27 cellular contexts compared by ENCODE assay signal in the genomic region with DNA sequence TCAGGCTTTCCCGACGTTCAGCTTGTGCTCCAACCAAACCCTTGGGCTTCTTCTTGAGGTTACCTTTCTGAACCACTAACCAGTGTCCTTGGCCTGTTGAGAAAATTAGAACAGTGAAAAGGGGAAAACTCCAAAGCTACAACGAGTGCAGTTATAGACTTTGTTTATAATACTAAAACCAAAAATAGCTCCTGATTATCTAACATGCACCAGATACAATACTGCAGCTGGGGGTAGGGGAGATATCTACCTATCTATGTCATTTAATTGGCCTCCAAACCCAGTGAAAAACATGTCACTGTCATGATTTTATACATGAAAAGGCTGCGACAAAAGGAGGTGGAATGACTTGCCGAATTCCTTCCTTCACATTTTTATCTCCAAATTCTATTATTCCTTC. TPM values are rescaled to one million over a fixed set of nuclear protein-coding genes. Genes with fewer than 3 reads are reported as not detected.
DNase-seq lines count a peak whose midpoint lies in the region; FAIRE-seq and TF ChIP-seq lines count a peak whose summit lies in the region.
"Had no signal": no experiment of that assay in that cellular context is flagged by ENCODE, and none has a peak within 500 bp of the region (broad histone marks: within the 10 kb centered on the region; RNA-seq: fewer than 3 reads in every experiment).

No MANE protein-coding gene starts in this region.

- H3K36me3 ChIP-seq in ACC112 (ENCODE audit: insufficient read depth, low read length), result peaks cover 5% of the 10 kb centered on the region; the same call in 1 of the 2 replicates
- peaks cover 6% of the 10 kb centered on the region for H3K36me3 ChIP-seq in astrocyte (ENCODE audit: insufficient read depth, low read length)
- H3K36me3 ChIP-seq in endothelial cell of umbilical vein (ENCODE audit: control insufficient read depth in 2 of 2, extremely low read depth in 1 of 2, insufficient read depth in 2 of 2, low read length in 2 of 2), result peaks cover 4 to 6% of the 10 kb centered on the region in 2 experiments

- H3K9me1 ChIP-seq in endothelial cell of umbilical vein (replicated peaks; ENCODE audit: control insufficient read depth, extremely low read depth, insufficient read depth, low read length), result no peaks in the 10 kb centered on the region

- peaks cover 33% of the 10 kb centered on the region for H3K4me1 ChIP-seq in ACC112 (ENCODE audit: control insufficient read depth, insufficient read depth, low read length, unreplicated experiment)
- H3K4me1 ChIP-seq in astrocyte (ENCODE audit: insufficient read depth, low read length), result peaks cover 20% of the 10 kb centered on the region
- peaks cover 32% of the 10 kb centered on the region for H3K4me1 ChIP-seq in endothelial cell of umbilical vein (ENCODE audit: control insufficient read depth, extremely low read depth, insufficient read depth, low read length)
- H3K4me1 ChIP-seq: A549 had no signal

- TF ChIP-seq CTCF in HFFc6 (IDR thresholded peaks at IDR 0.05) (no peak), astrocyte (IDR thresholded peaks at IDR 0.05; ENCODE audit: insufficient read depth, low read depth, low read length) (no peak), endothelial cell of umbilical vein (IDR thresholded peaks at IDR 0.05; ENCODE audit: extremely low read depth in 1 of 2, insufficient read depth in 1 of 2, low read depth in 1 of 2, low read length in 2 of 2) (no peak)

- no peaks in the 10 kb centered on the region; the same call in 1 of the 2 replicates for H3K27me3 Mint-ChIP-seq in HFFc6 (ENCODE audit: insufficient read depth)
- H3K27me3 Mint-ChIP-seq in astrocyte (ENCODE audit: low read depth, unreplicated experiment), result no peaks in the 10 kb centered on the region
- H3K27me3 Mint-ChIP-seq: CD4-positive, alpha-beta memory T cell; CD4-positive, CD25-positive, alpha-beta regulatory T cell; CD8-positive, alpha-beta memory T cell had no signal

- H3K79me2 ChIP-seq in ACC112 (ENCODE audit: control insufficient read depth, insufficient read depth, low read length, unreplicated experiment) (no peaks in the 10 kb centered on the region), astrocyte (ENCODE audit: insufficient read depth, low read length) (no peaks in the 10 kb centered on the region), endothelial cell of umbilical vein (ENCODE audit: control insufficient read depth, insufficient read depth, low read length) (no peaks in the 10 kb centered on the region)

- H3K4me3 Mint-ChIP-seq in HFFc6 (no peak overlapping the region), astrocyte (ENCODE audit: unreplicated experiment) (no peak overlapping the region)
- H3K4me3 Mint-ChIP-seq: CD4-positive, alpha-beta memory T cell; CD4-positive, CD25-positive, alpha-beta regulatory T cell; CD8-positive, alpha-beta memory T cell had no signal

- CTCF ChIA-PET in endothelial cell of umbilical vein (lab: Charles Lee), result interaction anchor here (1.3 to 1.5 kb wide), 5 partner anchors 86 to 268 kb away, joined by 3 to 10 read pairs (median 4); no protein-coding TSS in a partner anchor

- H3K4me2 ChIP-seq in astrocyte (ENCODE audit: low read length) (no peak overlapping the region), endothelial cell of umbilical vein (ENCODE audit: insufficient read depth, low read length) (peak overlapping the region; percentile 60)
- H3K4me2 ChIP-seq: A549, BLaER1 had no signal

- BruUV-seq in endothelial cell of umbilical vein (replicated peaks; lab: Mats Ljungman, UMichigan), result no TSS peak

- H4K20me1 ChIP-seq in astrocyte (ENCODE audit: insufficient read depth, low read length) (no peaks in the 10 kb centered on the region), endothelial cell of umbilical vein (replicated peaks; ENCODE audit: control insufficient read depth, extremely low read depth, insufficient read depth, low read length) (no peaks in the 10 kb centered on the region)
- H4K20me1 ChIP-seq: BLaER1 had no signal

- dilution Hi-C loops in endothelial cell of umbilical vein (cut with MboI; ENCODE audit: extremely low pct_ligation_motif_present, low sequenced_read_pairs), result no loop called here

- H3K27me3 ChIP-seq in ACC112 (ENCODE audit: insufficient read depth, low read length) (no peaks in the 10 kb centered on the region), astrocyte (ENCODE audit: insufficient read depth, low read length) (no peaks in the 10 kb centered on the region), endothelial cell of umbilical vein (ENCODE audit: control insufficient read depth in 2 of 2, insufficient read depth in 2 of 2, low read length in 2 of 2) (no peaks in the 10 kb centered on the region)
- H3K27me3 ChIP-seq: BE2C, BLaER1 had no signal

- no peak overlapping the region for H3K9ac ChIP-seq in astrocyte (ENCODE audit: low read length)
- no peak overlapping the region for H3K9ac ChIP-seq in endothelial cell of umbilical vein (replicated peaks; ENCODE audit: extremely low read depth, insufficient read depth, low read length)
- H3K9ac ChIP-seq: BLaER1 had no signal

- FAIRE-seq in astrocyte (lab: Jason Lieb, UNC) (no peak), endothelial cell of umbilical vein (lab: Jason Lieb, UNC) (no peak)
- FAIRE-seq: A549, GM12878, GM18507 had no signal

- no peaks in the 10 kb centered on the region for H3K9me3 ChIP-seq in astrocyte (ENCODE audit: insufficient read depth, low read depth, low read length)
- no peaks in the 10 kb centered on the region for H3K9me3 ChIP-seq in endothelial cell of umbilical vein (replicated peaks; ENCODE audit: control insufficient read depth, insufficient read depth, low read length)
- H3K9me3 ChIP-seq: A549, BE2C, BLaER1 had no signal

- intact Hi-C loops in endothelial cell of umbilical vein (cut with micrococcal nuclease), result no loop called here

- POLR2A ChIA-PET in endothelial cell of umbilical vein (lab: Charles Lee), result no interaction called here

- H3K9me3 Mint-ChIP-seq in HFFc6 (no peaks in the 10 kb centered on the region), astrocyte (ENCODE audit: unreplicated experiment) (no peaks in the 10 kb centered on the region)
- H3K9me3 Mint-ChIP-seq: CD14-positive monocyte; CD4-positive, alpha-beta memory T cell; CD4-positive, CD25-positive, alpha-beta regulatory T cell; CD8-positive, alpha-beta memory T cell had no signal

- H3K36me3 Mint-ChIP-seq in HFFc6 (ENCODE audit: low read depth) (peaks cover 45% of the 10 kb centered on the region), astrocyte (ENCODE audit: low read depth, unreplicated experiment) (peaks cover 32% of the 10 kb centered on the region)

- H2AFZ ChIP-seq in ACC112 (ENCODE audit: low read length, unreplicated experiment), result no peak overlapping the region
- H2AFZ ChIP-seq in astrocyte (ENCODE audit: low read depth, low read length), result no peak overlapping the region
- H2AFZ ChIP-seq in endothelial cell of umbilical vein (ENCODE audit: low read depth, low read length), result no peak overlapping the region

- no peak overlapping the region for H3K4me3 ChIP-seq in ACC112 (ENCODE audit: low read depth, low read length)
- H3K4me3 ChIP-seq in astrocyte (ENCODE audit: insufficient read depth, low read depth, low read length), result no peak overlapping the region
- H3K4me3 ChIP-seq in endothelial cell of umbilical vein (replicated peaks in 1 of 3; ENCODE audit: insufficient read depth in 1 of 3, low read depth in 1 of 3, low read length in 3 of 3), result no peak overlapping the region
- H3K4me3 ChIP-seq: A549, BLaER1, GM12878 had no signal

- peaks cover 45% of the 10 kb centered on the region for H3K4me1 Mint-ChIP-seq in HFFc6 (ENCODE audit: low read depth)
- H3K4me1 Mint-ChIP-seq in astrocyte (ENCODE audit: low read depth, unreplicated experiment), result peaks cover 20% of the 10 kb centered on the region
- H3K4me1 Mint-ChIP-seq: CD14-positive monocyte had no signal

- peak overlapping the region; percentile 60; the same call in 1 of the 2 replicates for H3K27ac ChIP-seq in ACC112 (ENCODE audit: low read depth, low read length)
- peak overlapping the region; percentile 54 for H3K27ac ChIP-seq in astrocyte (ENCODE audit: low read depth, low read length)
- H3K27ac ChIP-seq in endothelial cell of umbilical vein (ENCODE audit: insufficient read depth, low read depth, low read length), result no peak overlapping the region
- H3K27ac ChIP-seq: 22Rv1, A549, BLaER1 had no signal

- DNase-seq in HFFc6 (no peak), astrocyte (ENCODE audit: low read depth) (no peak), endothelial cell of umbilical vein (ENCODE audit: low read depth, low spot score) (no peak), GM19240 (ENCODE audit: insufficient read length, low spot score) (no peak), NOMO-1 treated with dmso at 0.1 percent for 144 hours (lab: John Stamatoyannopoulos, UW; ENCODE audit: unreplicated experiment) (no peak), iPS-NIHi11 (ENCODE audit: low spot score) (no peak), activated gamma-delta T cell (lab: John Stamatoyannopoulos, UW) (no peak)
- DNase-seq: ACHN; C1 segment of cervical spinal cord; CD4-positive, alpha-beta memory T cell; CD4-positive, CD25-positive, alpha-beta regulatory T cell; CD8-positive, alpha-beta memory T cell; COR-L47; DMS 273 treated with DMSO at 0.1 percent for 48 hours; DMS153; DMS53; DMS79; DND-41; GDM1 had no signal

- TF ChIP-seq POLR2A in endothelial cell of umbilical vein (IDR thresholded peaks at IDR 0.05; ENCODE audit: low read depth, low read length), result no peak

- H3K27ac Mint-ChIP-seq in HFFc6, result peak overlapping the region; percentile 24; the same call in 1 of the 2 replicates
- H3K27ac Mint-ChIP-seq in astrocyte (ENCODE audit: unreplicated experiment), result no peak overlapping the region
- H3K27ac Mint-ChIP-seq: CD14-positive monocyte; CD4-positive, CD25-positive, alpha-beta regulatory T cell had no signal

RNA-seq across cellular contexts. Expression of gene XRRA1, which starts 11.9 kb away (rescaled TPM):
- 1 to 10 TPM; 5.4 to 7.0 (median 6.0) TPM for total RNA-seq in HFFc6 (2021; fragmentation: NEBNext Ultra II Directional; extraction: Animal tissue kit (Norgen Biotek cat#: 25700))
- total RNA-seq in astrocyte, result 8.4 and 8.9 TPM in 2 replicates
- 11.2 and 28.6 TPM in 2 replicates for total RNA-seq in endothelial cell of umbilical vein
- 6.3 and 8.6 TPM in 2 replicates for polyA plus RNA-seq in endothelial cell of umbilical vein
- 7.5 and 8.4 TPM in 2 replicates for polyA plus RNA-seq in endothelial cell of umbilical vein (2011; cell fraction: cytosol; rRNA removed)
- 24.5 and 24.8 TPM in 2 replicates for polyA plus RNA-seq in endothelial cell of umbilical vein (2011; cell fraction: nucleus; rRNA removed)
- polyA plus RNA-seq in endothelial cell of umbilical vein (2012), result 6.4 and 6.6 TPM in 2 replicates
- polyA minus RNA-seq in endothelial cell of umbilical vein, result 33.0 and 33.7 TPM in 2 replicates
- 9.2 TPM for polyA minus RNA-seq in endothelial cell of umbilical vein (2011; cell fraction: cytosol; rRNA and poly(A)+ RNA removed)
- 45.2 and 45.7 TPM in 2 replicates for polyA minus RNA-seq in endothelial cell of umbilical vein (2011; cell fraction: nucleus; rRNA and poly(A)+ RNA removed)

RNA-seq across cellular contexts. Expression of gene SPCS2, which starts 12.1 kb away (rescaled TPM):
- 100 to 1,000 TPM; 152 to 190 (median 168) TPM for total RNA-seq in HFFc6 (2021; fragmentation: NEBNext Ultra II Directional; extraction: Animal tissue kit (Norgen Biotek cat#: 25700))
- total RNA-seq in astrocyte, result 104 and 120 TPM in 2 replicates
- 140 and 152 TPM in 2 replicates for total RNA-seq in endothelial cell of umbilical vein
- 82.8 and 88.9 TPM in 2 replicates for polyA plus RNA-seq in endothelial cell of umbilical vein
- polyA plus RNA-seq in endothelial cell of umbilical vein (2011; cell fraction: cytosol; rRNA removed), result 87.1 and 95.7 TPM in 2 replicates
- polyA plus RNA-seq in endothelial cell of umbilical vein (2011; cell fraction: nucleus; rRNA removed), result 46.3 and 75.5 TPM in 2 replicates
- polyA plus RNA-seq in endothelial cell of umbilical vein (2012), result 118 and 131 TPM in 2 replicates
- polyA minus RNA-seq in endothelial cell of umbilical vein, result 56.3 and 58.7 TPM in 2 replicates
- 45.9 TPM for polyA minus RNA-seq in endothelial cell of umbilical vein (2011; cell fraction: cytosol; rRNA and poly(A)+ RNA removed)
- polyA minus RNA-seq in endothelial cell of umbilical vein (2011; cell fraction: nucleus; rRNA and poly(A)+ RNA removed), result 11.5 and 21.0 TPM in 2 replicates

RNA-seq across cellular contexts. Expression of gene NEU3, which starts 51.8 kb away (rescaled TPM):
- 1 to 10 TPM; 7.6 to 8.9 (median 8.4) TPM for total RNA-seq in HFFc6 (2021; fragmentation: NEBNext Ultra II Directional; extraction: Animal tissue kit (Norgen Biotek cat#: 25700))
- total RNA-seq in astrocyte (8.6 and 9.7 TPM in 2 replicates), endothelial cell of umbilical vein (7.0 and 7.6 TPM in 2 replicates)
- 5.5 and 5.9 TPM in 2 replicates for polyA plus RNA-seq in endothelial cell of umbilical vein
- 3.4 and 3.6 TPM in 2 replicates for polyA plus RNA-seq in endothelial cell of umbilical vein (2011; cell fraction: cytosol; rRNA removed)
- polyA plus RNA-seq in endothelial cell of umbilical vein (2011; cell fraction: nucleus; rRNA removed), result 16.1 and 19.0 TPM in 2 replicates
- 5.6 and 6.1 TPM in 2 replicates for polyA plus RNA-seq in endothelial cell of umbilical vein (2012)
- 21.2 and 21.9 TPM in 2 replicates for polyA minus RNA-seq in endothelial cell of umbilical vein
- polyA minus RNA-seq in endothelial cell of umbilical vein (2011; cell fraction: cytosol; rRNA and poly(A)+ RNA removed), result 15.4 TPM
- polyA minus RNA-seq in endothelial cell of umbilical vein (2011; cell fraction: nucleus; rRNA and poly(A)+ RNA removed), result 16.5 and 19.2 TPM in 2 replicates
